20 cellular contexts compared by ENCODE assay signal in genomic region chr1:63223426-63223825, GRCh38.
"Had no signal": no experiment of that assay in that cellular context is flagged by ENCODE, and none has a peak within 500 bp of the region (broad histone marks: within the 10 kb centered on the region; RNA-seq: fewer than 3 reads in every experiment).

No MANE protein-coding gene starts in this region.

- DNase-seq: dorsolateral prefrontal cortex; effector CD4-positive, alpha-beta T cell; gastrocnemius medialis; heart left ventricle; kidney; natural killer cell; occipital lobe; ovary; posterior cingulate gyrus; psoas muscle; right cardiac atrium; sigmoid colon; stimulated activated CD4-positive, alpha-beta T cell treated with anti-CD3 and anti-CD28 coated beads, Interleukin-2, amount 100 ng/mL, for 24 hours; stimulated activated CD4-positive, alpha-beta T cell treated with anti-CD3 and anti-CD28 coated beads, Interleukin-4, amount 100 ng/mL, for 24 hours; stimulated activated naive CD4-positive, alpha-beta T cell treated with Interleukin-2 at 50 U/mL for 16 hours; stomach; thyroid gland; trophoblast cell had no signal

- ATAC-seq: gastrocnemius medialis; heart left ventricle; left lobe of liver; natural killer cell; psoas muscle; right cardiac atrium; stimulated activated effector memory CD8-positive, alpha-beta T cell treated with anti-CD3 and anti-CD28 coated beads, Interleukin-12 subunit alpha, Interleukin-12 subunit beta, amount 100 ng/mL, for 72 hours had no signal
